Comparison of ENCODE assay signal across 8 cellular contexts in the genomic region with DNA sequence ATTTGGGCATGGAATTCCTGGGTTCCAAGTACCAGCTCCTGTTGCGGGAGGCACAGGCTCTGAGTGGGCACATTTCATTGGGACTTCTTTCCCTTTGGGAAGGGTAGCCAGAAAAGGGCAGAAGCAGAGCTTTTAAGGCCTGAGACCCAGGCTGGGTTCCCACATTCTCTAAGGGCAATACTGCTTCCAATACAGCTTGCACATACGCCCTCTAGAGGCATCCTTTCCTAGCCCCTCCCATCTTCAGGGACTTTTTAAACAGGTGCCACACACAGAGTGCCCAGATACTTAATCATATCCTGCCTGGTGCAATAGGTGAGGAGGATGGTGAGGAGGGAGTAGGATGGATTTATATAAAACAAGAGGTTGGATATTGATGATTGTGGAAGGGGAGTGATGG. TPM values are rescaled to one million over a fixed set of nuclear protein-coding genes. Genes with fewer than 3 reads are reported as not detected.
DNase-seq lines count a peak whose midpoint lies in the region; ATAC-seq and TF ChIP-seq lines count a peak whose summit lies in the region.

No MANE protein-coding gene starts in this region.

- H3K9me2 ChIP-seq in hepatocyte (replicated peaks; ENCODE audit: insufficient read depth) = no peaks in the 10 kb centered on the region

- POLR2A ChIA-PET in AG04450 (lab: Yijun Ruan, JAX) = no interaction called here

- H3K9me3 Mint-ChIP-seq in stimulated activated memory B cell treated with anti-CD40 and anti-IgM and Interleukin-4, amounts not matched to agents 10 μg/mL and 1 μg/mL and 100 μg/mL, for 72 hours = no peaks in the 10 kb centered on the region

- WGBS in hepatocyte (ENCODE audit: low lambda C conversion rate, missing lambda C conversion rate) = 72% methylated on average over 2 of the region's 2 CpGs
- WGBS in suprapubic skin = 69% methylated on average over 2 of the region's 2 CpGs

- no peak for TF ChIP-seq EP300 in suprapubic skin (IDR thresholded peaks at IDR 0.05)

- H3K9me3 ChIP-seq in AG04450 (ENCODE audit: control insufficient read depth, insufficient read depth, low read length) (no peaks in the 10 kb centered on the region; the same call in 1 of the 2 replicates), hepatocyte (ENCODE audit: low read depth) (no peaks in the 10 kb centered on the region), suprapubic skin (no peaks in the 10 kb centered on the region)

- DNase-seq in AG04450 (ENCODE audit: low read depth, low spot score) = no peak
- peak; percentile 48 for DNase-seq in GM13976 (ENCODE audit: low spot score)
- DNase-seq in OCI-M1 (lab: John Stamatoyannopoulos, UW) = peak; percentile 65
- no peak for DNase-seq in hepatocyte (ENCODE audit: low spot score)
- DNase-seq in cerebellar cortex (ENCODE audit: low spot score) = no peak
- no peak for DNase-seq in suprapubic skin (ENCODE audit: low spot score in 2 of 2)

- H4K20me1 ChIP-seq in hepatocyte (ENCODE audit: insufficient read depth, poor library complexity, severe bottlenecking) = no peaks in the 10 kb centered on the region

- no peak overlapping the region for H3K4me2 ChIP-seq in hepatocyte

- ATAC-seq in HG02885 (IDR thresholded peaks at IDR 0.05; ENCODE audit: poor library complexity, unreplicated experiment) = peak; percentile 56
- no peak for ATAC-seq in stimulated activated memory B cell treated with anti-CD40 and anti-IgM and Interleukin-4, amounts not matched to agents 10 μg/mL and 1 μg/mL and 100 μg/mL, for 72 hours

- in situ Hi-C loops in GM13976 (cut with MboI; ENCODE audit: low sequenced_read_pairs, unreplicated experiment) = no loop called here

- H3K27me3 ChIP-seq in AG04450 (ENCODE audit: control insufficient read depth, insufficient read depth, low read length) (peaks cover 18% of the 10 kb centered on the region), hepatocyte (peaks cover 40% of the 10 kb centered on the region), suprapubic skin (peaks cover 25% of the 10 kb centered on the region)

- CTCF ChIA-PET in AG04450 (lab: Charles Lee) = interaction anchor here (1.9 kb wide), 1 partner anchor 325 kb away, joined by 9 read pairs; no protein-coding TSS in a partner anchor

- peaks cover 2% of the 10 kb centered on the region for H3K4me1 Mint-ChIP-seq in stimulated activated memory B cell treated with anti-CD40 and anti-IgM and Interleukin-4, amounts not matched to agents 10 μg/mL and 1 μg/mL and 100 μg/mL, for 72 hours

- H2AFZ ChIP-seq in hepatocyte = no peak overlapping the region

- no peak overlapping the region for H3K4me3 Mint-ChIP-seq in stimulated activated memory B cell treated with anti-CD40 and anti-IgM and Interleukin-4, amounts not matched to agents 10 μg/mL and 1 μg/mL and 100 μg/mL, for 72 hours

- no peaks in the 10 kb centered on the region for H3K36me3 Mint-ChIP-seq in stimulated activated memory B cell treated with anti-CD40 and anti-IgM and Interleukin-4, amounts not matched to agents 10 μg/mL and 1 μg/mL and 100 μg/mL, for 72 hours

- no peak overlapping the region for H3K4me3 ChIP-seq in AG04450 (ENCODE audit: low read depth, low read length)
- no peak overlapping the region for H3K4me3 ChIP-seq in hepatocyte
- no peak overlapping the region for H3K4me3 ChIP-seq in suprapubic skin

- no peaks in the 10 kb centered on the region for H3K36me3 ChIP-seq in hepatocyte (replicated peaks; ENCODE audit: insufficient read depth, low read depth)
- no peaks in the 10 kb centered on the region for H3K36me3 ChIP-seq in suprapubic skin

- peaks cover 9% of the 10 kb centered on the region for H3K4me1 ChIP-seq in hepatocyte (ENCODE audit: insufficient read depth)
- H3K4me1 ChIP-seq in suprapubic skin = peaks cover 15% of the 10 kb centered on the region

- no peak overlapping the region for H3K27ac Mint-ChIP-seq in stimulated activated memory B cell treated with anti-CD40 and anti-IgM and Interleukin-4, amounts not matched to agents 10 μg/mL and 1 μg/mL and 100 μg/mL, for 72 hours

- no peaks in the 10 kb centered on the region for H3K79me2 ChIP-seq in hepatocyte

- TF ChIP-seq POLR2A in suprapubic skin (IDR thresholded peaks at IDR 0.05) = no peak

- TF ChIP-seq CTCF in AG04450 (IDR thresholded peaks at IDR 0.05; ENCODE audit: low read depth, low read length) = peak; percentile 25; the same call in 1 of the 2 replicates
- peak; percentile 32 for TF ChIP-seq CTCF in GM13976 (IDR thresholded peaks at IDR 0.05; ENCODE audit: borderline replicate concordance, control extremely low read depth, extremely low read depth, insufficient read depth, missing control alignments)
- TF ChIP-seq CTCF in hepatocyte (IDR thresholded peaks at IDR 0.05; ENCODE audit: poor library complexity) = peak; percentile 6
- no peak for TF ChIP-seq CTCF in suprapubic skin (IDR thresholded peaks at IDR 0.05)

- no peak overlapping the region for H3K27ac ChIP-seq in AG04450 (ENCODE audit: low read depth, low read length)
- H3K27ac ChIP-seq in hepatocyte = no peak overlapping the region
- H3K27ac ChIP-seq in suprapubic skin = no peak overlapping the region

- H3K27me3 Mint-ChIP-seq in stimulated activated memory B cell treated with anti-CD40 and anti-IgM and Interleukin-4, amounts not matched to agents 10 μg/mL and 1 μg/mL and 100 μg/mL, for 72 hours = peaks cover 43% of the 10 kb centered on the region

RNA-seq across cellular contexts. Expression of gene GPR88, which starts 5.7 kb away (rescaled TPM):
- polyA plus RNA-seq in AG04450 (2011; rRNA removed) (not detected in 2 replicates), hepatocyte (0.32 and 0.37 TPM in 2 replicates)
- polyA minus RNA-seq in AG04450 (2011; rRNA and poly(A)+ RNA removed) = not detected in 2 replicates
- total RNA-seq in hepatocyte (0.28 and 0.73 TPM in 2 replicates), suprapubic skin (not detected)

Comparison
In these comparisons a context has a peak if more than half of its experiments do, and no peak if none do; other contexts are left out.
1. DNase-seq: peak in GM13976 (single experiment) and OCI-M1 (single experiment); none in AG04450 (single experiment), hepatocyte (single experiment), cerebellar cortex (single experiment) and suprapubic skin (0 of 2).
2. CTCF ChIP-seq: peak in AG04450 (single experiment), GM13976 (single experiment) and hepatocyte (single experiment); none in suprapubic skin (0 of 2).